Comparison of ENCODE assay signal across 1 cellular context in the genomic region with DNA sequence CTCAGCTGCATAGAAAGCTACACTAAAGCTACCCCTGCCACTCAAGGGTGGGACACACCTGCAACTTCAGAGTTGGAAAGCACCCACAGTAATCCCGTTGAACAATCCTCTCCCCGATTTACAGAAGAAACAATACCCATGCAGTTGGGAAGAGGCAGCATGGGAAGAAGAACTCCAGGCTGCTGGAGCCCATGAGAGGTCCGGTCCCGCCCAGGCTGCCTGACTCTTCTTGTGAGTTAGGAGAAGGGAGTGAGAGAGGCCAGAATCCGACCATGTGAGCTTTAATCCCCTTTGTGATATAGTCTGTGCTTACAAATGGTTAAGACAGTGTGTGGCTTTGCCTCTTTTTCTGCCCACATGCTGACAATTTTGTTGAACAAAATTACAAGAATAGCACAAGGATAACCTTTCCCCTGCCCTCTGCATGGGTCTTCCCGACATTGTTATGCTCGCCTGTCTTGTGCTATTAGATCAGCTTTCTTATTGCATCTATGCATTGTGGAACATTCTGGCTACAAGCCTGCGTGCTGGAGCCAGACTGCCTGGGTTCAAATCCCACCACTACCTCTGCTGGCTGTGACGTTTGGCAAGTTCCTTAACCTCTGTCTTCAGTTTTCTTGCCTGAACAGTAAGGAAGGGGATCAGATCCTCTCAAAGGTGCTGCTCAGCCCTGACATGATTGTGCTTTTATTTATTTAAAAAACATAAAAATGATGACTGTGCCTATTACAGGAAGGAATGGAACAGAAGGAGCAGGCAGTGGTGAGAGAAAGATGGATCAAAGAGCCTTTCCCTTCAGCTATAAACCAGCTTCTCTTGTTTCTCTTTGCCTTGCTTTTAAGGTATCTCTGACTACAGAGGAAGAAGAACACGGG.
TF ChIP-seq lines count a peak whose summit lies in the region.

No MANE protein-coding gene starts in this region.

TF ChIP-seq in A549, 52 proteins besides CTCF, POLR2A, EP300 and RAD21:
- TF ChIP-seq CEBPB (IDR thresholded peaks at IDR 0.05): no peak
- TF ChIP-seq, protein P1, sequence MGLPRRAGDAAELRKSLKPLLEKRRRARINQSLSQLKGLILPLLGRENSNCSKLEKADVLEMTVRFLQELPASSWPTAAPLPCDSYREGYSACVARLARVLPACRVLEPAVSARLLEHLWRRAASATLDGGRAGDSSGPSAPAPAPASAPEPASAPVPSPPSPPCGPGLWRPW (IDR thresholded peaks at IDR 0.05): no peak
- TF ChIP-seq MAFK (IDR thresholded peaks at IDR 0.05; ENCODE audit: partially characterized antibody): peak; percentile 53
